ENCODE assay signal across 16 cellular contexts in the genomic region with DNA sequence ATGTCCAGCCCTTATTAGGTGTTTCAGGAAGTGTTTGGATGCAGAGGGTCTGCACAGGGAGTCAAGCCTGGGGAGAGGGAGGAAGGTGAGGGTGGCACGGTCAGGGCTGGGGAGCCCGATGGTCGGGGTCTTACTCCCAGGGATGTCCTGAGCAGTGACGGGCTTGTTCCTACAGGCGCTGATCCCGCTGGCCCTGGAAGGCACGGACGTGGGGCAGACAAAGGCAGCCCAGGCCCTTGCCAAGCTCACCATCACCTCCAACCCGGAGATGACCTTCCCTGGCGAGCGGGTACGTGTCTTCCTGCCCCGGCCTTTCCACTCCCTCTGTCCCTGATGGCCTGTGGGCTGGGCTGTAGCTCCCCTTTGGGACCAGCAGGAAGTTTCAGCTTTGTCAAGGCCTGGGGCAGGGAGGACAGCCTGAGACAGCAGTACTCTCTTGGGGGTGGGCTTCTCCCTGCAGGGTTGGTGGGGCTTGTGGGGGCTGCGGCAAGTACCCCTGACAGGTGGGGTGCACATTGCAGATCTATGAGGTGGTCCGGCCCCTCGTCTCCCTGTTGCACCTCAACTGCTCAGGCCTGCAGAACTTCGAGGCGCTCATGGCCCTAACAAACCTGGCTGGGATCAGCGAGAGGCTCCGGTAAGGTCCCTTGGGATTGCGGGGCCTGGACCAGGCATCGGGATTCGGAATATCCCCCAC. TPM values are rescaled to one million over a fixed set of nuclear protein-coding genes. Genes with fewer than 3 reads are reported as not detected.
DNase-seq lines count a peak whose midpoint lies in the region; ATAC-seq, FAIRE-seq and TF ChIP-seq lines count a peak whose summit lies in the region.
"Had no signal": no experiment of that assay in that cellular context is flagged by ENCODE, and none has a peak within 500 bp of the region (broad histone marks: within the 10 kb centered on the region; RNA-seq: fewer than 3 reads in every experiment).

No MANE protein-coding gene starts in this region.

- DNase-seq in NB4 (ENCODE audit: low read depth), result no peak
- DNase-seq in bronchial epithelial cell (ENCODE audit: low read depth), result no peak
- DNase-seq in central memory CD4-positive, alpha-beta T cell, result no peak
- DNase-seq in OCI-M2 (lab: John Stamatoyannopoulos, UW; ENCODE audit: unreplicated experiment), result no peak
- no peak for DNase-seq in NCI-H2029 treated with DMSO at 0.1 percent for 48 hours (lab: John Stamatoyannopoulos, UW)
- DNase-seq: CD8-positive, alpha-beta T cell; GOT3; IMR-90; NCI-H1105 treated with DMSO at 0.1 percent for 48 hours; NCI-H1694 treated with DMSO at 0.1 percent for 48 hours; NCI-H69; SW 1271 had no signal

- FAIRE-seq in bronchial epithelial cell (lab: Jason Lieb, UNC), result peak; percentile 60
- FAIRE-seq: GM12878, GM18507 had no signal

- H3K4me3 ChIP-seq in NB4 (ENCODE audit: low read depth, low read length) (peak overlapping the region; percentile 14), bronchial epithelial cell (ENCODE audit: low read depth, low read length) (no peak overlapping the region), mucosa of rectum (ENCODE audit: low read length in 2 of 2) (peak overlapping the region in 1 of 2 donors; percentile 33)
- H3K4me3 ChIP-seq: GM12878 had no signal

- H3K9ac ChIP-seq in mucosa of rectum (ENCODE audit: low read depth in 1 of 2, low read length in 2 of 2), result peak overlapping the region; percentile 24 to 68

- no peak for ATAC-seq in GM18867 (IDR thresholded peaks at IDR 0.05; ENCODE audit: unreplicated experiment)
- ATAC-seq: CD8-positive, alpha-beta T cell; GM12878 had no signal

- H3K9me3 ChIP-seq in mucosa of rectum (ENCODE audit: control insufficient read depth in 2 of 2, low read length in 2 of 2), result no peaks in the 10 kb centered on the region

- H3K36me3 ChIP-seq in bronchial epithelial cell (ENCODE audit: control insufficient read depth, insufficient read depth, low read length) (peaks cover 30% of the 10 kb centered on the region), mucosa of rectum (ENCODE audit: control insufficient read depth in 2 of 2, insufficient read depth in 2 of 2, low read length in 2 of 2) (peaks cover 45 to 64% of the 10 kb centered on the region in 2 donors)

- H3K27ac ChIP-seq in mucosa of rectum (ENCODE audit: low read depth in 2 of 2, low read length in 2 of 2), result peak overlapping the region; percentile 63 to 88

- H3K27me3 ChIP-seq in bronchial epithelial cell (ENCODE audit: control insufficient read depth, insufficient read depth, low read length) (no peaks in the 10 kb centered on the region), mucosa of rectum (ENCODE audit: control insufficient read depth in 2 of 2, insufficient read depth in 2 of 2, low read length in 2 of 2) (no peaks in the 10 kb centered on the region)

- H3K4me1 ChIP-seq in mucosa of rectum (ENCODE audit: control insufficient read depth in 2 of 2, insufficient read depth in 2 of 2, low read length in 2 of 2), result peaks cover 6 to 12% of the 10 kb centered on the region in 2 donors

- TF ChIP-seq CTCF in NB4 (IDR thresholded peaks at IDR 0.05; ENCODE audit: low read depth, low read length) (no peak), bronchial epithelial cell (IDR thresholded peaks at IDR 0.05; ENCODE audit: insufficient read depth, low read length, severe bottlenecking) (no peak)

- no peak for TF ChIP-seq POLR2A in NB4 (IDR thresholded peaks at IDR 0.05; ENCODE audit: extremely low read depth, insufficient read length)

RNA-seq across cellular contexts. Expression of a gene that starts 4.6 kb away (rescaled TPM):
- 11.6 and 12.9 TPM in 2 replicates for total RNA-seq in bronchial epithelial cell

RNA-seq across cellular contexts. Expression of a gene that starts 15.0 kb away (rescaled TPM):
- total RNA-seq in bronchial epithelial cell, result 64.8 and 105 TPM in 2 replicates

RNA-seq across cellular contexts. Expression of a gene that starts 17.8 kb away (rescaled TPM):
- 28.5 and 37.6 TPM in 2 replicates for total RNA-seq in bronchial epithelial cell

RNA-seq across cellular contexts. Expression of a gene that starts 44.2 kb away (rescaled TPM):
- total RNA-seq in bronchial epithelial cell, result 6.1 and 14.8 TPM in 2 replicates

RNA-seq across cellular contexts. Expression of a gene that starts 47.0 kb away (rescaled TPM):
- total RNA-seq in bronchial epithelial cell, result 8.4 and 12.3 TPM in 2 replicates
